20 cellular contexts compared by ENCODE assay signal in the genomic region with DNA sequence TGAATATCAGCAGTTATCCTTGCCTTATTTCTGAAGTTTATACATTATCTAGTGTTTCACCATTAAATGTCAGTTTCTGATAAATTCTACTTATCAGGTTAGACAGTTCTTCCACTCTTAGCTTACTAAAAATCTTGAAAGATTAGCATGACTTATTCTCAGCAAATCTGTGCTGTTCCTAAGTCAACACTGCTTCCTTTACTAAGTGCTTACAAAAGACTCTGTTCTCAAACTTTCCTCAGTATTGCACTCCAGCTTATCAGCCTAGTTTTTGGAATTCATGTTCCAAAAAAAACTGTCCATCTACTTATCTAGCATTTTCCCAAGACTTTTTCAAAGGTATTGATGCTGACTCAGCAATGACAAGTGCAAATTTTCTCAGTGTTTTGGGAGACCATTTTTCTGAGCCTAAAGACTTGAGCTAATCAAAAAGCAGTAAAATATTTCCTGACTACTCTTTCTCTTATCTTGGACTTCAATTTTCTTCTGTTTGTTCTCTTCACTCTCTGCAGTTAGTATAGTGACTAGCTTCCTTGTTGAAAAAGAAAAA.
DNase-seq lines count a peak whose midpoint lies in the region; ATAC-seq, FAIRE-seq and TF ChIP-seq lines count a peak whose summit lies in the region.
"Had no signal": no experiment of that assay in that cellular context is flagged by ENCODE, and none has a peak within 500 bp of the region (broad histone marks: within the 10 kb centered on the region; RNA-seq: fewer than 3 reads in every experiment).

No MANE protein-coding gene starts in this region.

- H3K9ac ChIP-seq in IMR-90 (ENCODE audit: low read depth, low read length), result no peak overlapping the region
- no peak overlapping the region for H3K9ac ChIP-seq in K562 (ENCODE audit: insufficient read depth in 1 of 2, low read depth in 2 of 2, low read length in 2 of 2)
- no peak overlapping the region for H3K9ac ChIP-seq in Karpas-422 (ENCODE audit: low read length)
- H3K9ac ChIP-seq: BLaER1 had no signal

- H3K27me3 ChIP-seq in IMR-90 (ENCODE audit: control insufficient read depth, insufficient read depth, low read length) (peaks cover 27% of the 10 kb centered on the region), K562 (ENCODE audit: control insufficient read depth in 2 of 2, insufficient read depth in 2 of 2, low read length in 2 of 2) (peaks cover 9 to 15% of the 10 kb centered on the region in 2 experiments; a peak in 3 of 5 replicates), left lung (peaks cover 0 to 21% of the 10 kb centered on the region in 2 donors), Karpas-422 (ENCODE audit: low read length) (no peaks in the 10 kb centered on the region)
- H3K27me3 ChIP-seq: BLaER1 had no signal

- no peak for TF ChIP-seq POLR2A in A549 (IDR thresholded peaks at IDR 0.05; ENCODE audit: low read length)
- no peak for TF ChIP-seq POLR2A in IMR-90 (IDR thresholded peaks at IDR 0.05; ENCODE audit: low read depth, low read length)
- no peak for TF ChIP-seq POLR2A in K562 (conservative IDR thresholded peaks at IDR 0.05)

- TF ChIP-seq EP300 in A549 (IDR thresholded peaks at IDR 0.05), result no peak
- TF ChIP-seq EP300 in K562 (IDR thresholded peaks at IDR 0.05; ENCODE audit: low read length), result no peak

- no peak overlapping the region for H3K14ac ChIP-seq in IMR-90 (replicated peaks; ENCODE audit: low read depth, low read length)

- no peak overlapping the region for H3K56ac ChIP-seq in IMR-90 (ENCODE audit: extremely low read depth, insufficient read depth, low read length)

- H3K27ac ChIP-seq in A549 (no peak overlapping the region), IMR-90 (ENCODE audit: insufficient read depth, low read length) (no peak overlapping the region), K562 (ENCODE audit: extremely low read depth, low read depth, low read length) (no peak overlapping the region), left lung (no peak overlapping the region), Karpas-422 (ENCODE audit: low read length) (no peak overlapping the region)
- H3K27ac ChIP-seq: BLaER1, C4-2B had no signal

- no peak overlapping the region for H4K91ac ChIP-seq in IMR-90 (ENCODE audit: insufficient read depth, low read depth, low read length)

- ATAC-seq in A549 (no peak), IMR-90 (ENCODE audit: low read depth) (no peak), K562 (no peak), left lung (peak; percentile 71)
- ATAC-seq: CD8-positive, alpha-beta T cell; GM23338 had no signal

- H3K4ac ChIP-seq in IMR-90 (ENCODE audit: low read depth, low read length), result no peak overlapping the region

- H4K20me1 ChIP-seq in IMR-90 (ENCODE audit: insufficient read depth, low read length), result no peaks in the 10 kb centered on the region
- no peaks in the 10 kb centered on the region for H4K20me1 ChIP-seq in K562 (replicated peaks; ENCODE audit: control insufficient read depth, insufficient read depth, low read length)
- H4K20me1 ChIP-seq in Karpas-422 (ENCODE audit: insufficient read depth, low read depth, low read length), result no peaks in the 10 kb centered on the region
- H4K20me1 ChIP-seq: BLaER1 had no signal

- H4K8ac ChIP-seq in IMR-90 (ENCODE audit: low read depth in 2 of 2, low read length in 2 of 2), result no peak overlapping the region

- H4K5ac ChIP-seq in IMR-90 (ENCODE audit: low read depth, low read length), result no peak overlapping the region

- no peak overlapping the region for H2AK5ac ChIP-seq in IMR-90 (ENCODE audit: low read depth, low read length)

- H2AK9ac ChIP-seq in IMR-90 (replicated peaks; ENCODE audit: low read depth, low read length, poor library complexity), result no peak overlapping the region

- no peak overlapping the region for H2BK15ac ChIP-seq in IMR-90 (ENCODE audit: low read depth, low read length)

- CTCF ChIA-PET in A549 (lab: Yijun Ruan, JAX), result interaction anchor here (1.0 to 2.0 kb wide), 4 partner anchors 8 to 62 kb away, joined by 3 to 4 read pairs (median 4); no protein-coding TSS in a partner anchor
- CTCF ChIA-PET in IMR-90 (lab: Yijun Ruan, JAX), result no interaction called here
- CTCF ChIA-PET in K562 (lab: Yijun Ruan, JAX; ENCODE audit: low intra/inter-chr PET ratio), result no interaction called here

- H3K4me1 ChIP-seq in A549 (no peaks in the 10 kb centered on the region), IMR-90 (ENCODE audit: control insufficient read depth, insufficient read depth, low read length) (no peaks in the 10 kb centered on the region), K562 (replicated peaks in 1 of 2; ENCODE audit: control insufficient read depth in 2 of 2, insufficient read depth in 2 of 2, low read length in 2 of 2) (no peaks in the 10 kb centered on the region), left lung (no peaks in the 10 kb centered on the region), Karpas-422 (ENCODE audit: low read length) (peaks cover 5% of the 10 kb centered on the region)

- H3K18ac ChIP-seq in IMR-90 (ENCODE audit: low read depth, low read length), result no peak overlapping the region

- in situ Hi-C loops in IMR-90 (cut with MboI; ENCODE audit: low sequenced_read_pairs) (no loop called here), K562 (cut with MboI) (no loop called here)

- TF ChIP-seq RAD21 in A549 (conservative IDR thresholded peaks at IDR 0.05 in 1 of 2, IDR thresholded peaks at IDR 0.05 in 1 of 2) (no peak), IMR-90 (IDR thresholded peaks at IDR 0.05; ENCODE audit: low read length) (no peak), K562 (CRISPR knock-in tag; conservative IDR thresholded peaks at IDR 0.05 in 1 of 2, IDR thresholded peaks at IDR 0.05 in 1 of 2) (no peak)

- H3K4me2 ChIP-seq in A549 (no peak overlapping the region), IMR-90 (ENCODE audit: low read depth, low read length) (no peak overlapping the region), K562 (ENCODE audit: insufficient read depth, low read length) (no peak overlapping the region), Karpas-422 (ENCODE audit: low read depth, low read length, poor library complexity, severe bottlenecking) (no peak overlapping the region)
- H3K4me2 ChIP-seq: BLaER1, GM23338 had no signal

- H3K9me2 ChIP-seq in Karpas-422 (replicated peaks; ENCODE audit: insufficient read depth, low read length), result no peaks in the 10 kb centered on the region

- H3K4me3 ChIP-seq in A549 (no peak overlapping the region), IMR-90 (ENCODE audit: insufficient read depth, low read depth, low read length) (no peak overlapping the region), K562 (no peak overlapping the region), left lung (no peak overlapping the region), Karpas-422 (ENCODE audit: low read length) (no peak overlapping the region)
- H3K4me3 ChIP-seq: BLaER1, GM23338, HAP-1 had no signal

- H2BK120ac ChIP-seq in IMR-90 (ENCODE audit: low read depth, low read length), result no peak overlapping the region

- TF ChIP-seq CTCF in A549 (IDR thresholded peaks at IDR 0.05), result no peak
- no peak for TF ChIP-seq CTCF in IMR-90 (conservative IDR thresholded peaks at IDR 0.05; ENCODE audit: low read depth, low read length)
- TF ChIP-seq CTCF in K562 (IDR thresholded peaks at IDR 0.05 in 2 of 3, conservative IDR thresholded peaks at IDR 0.05 in 1 of 3; ENCODE audit: insufficient read depth in 2 of 3, low read depth in 1 of 3, low read length in 3 of 3), result no peak
- no peak for TF ChIP-seq CTCF in left lung (IDR thresholded peaks at IDR 0.05)

- H2BK20ac ChIP-seq in IMR-90 (ENCODE audit: low read depth, low read length), result no peak overlapping the region

- POLR2A ChIA-PET in A549 (lab: Yijun Ruan, JAX) (no interaction called here), IMR-90 (lab: Charles Lee; ENCODE audit: unreplicated experiment) (no interaction called here), K562 (lab: Yijun Ruan, JAX) (no interaction called here)

- no peaks in the 10 kb centered on the region for H3K79me1 ChIP-seq in IMR-90 (ENCODE audit: low read depth in 1 of 2, low read length in 2 of 2)

- H2BK5ac ChIP-seq in IMR-90 (ENCODE audit: low read depth, low read length, poor library complexity, severe bottlenecking), result no peak overlapping the region

- dilution Hi-C loops in IMR-90 (cut with HindIII; ENCODE audit: low sequenced_read_pairs, unreplicated experiment), result no loop called here

- BruUV-seq in IMR-90 (replicated peaks; lab: Mats Ljungman, UMichigan) (no TSS peak), K562 (replicated peaks; lab: Mats Ljungman, UMichigan) (no TSS peak)

- H3K9me1 ChIP-seq in IMR-90 (ENCODE audit: insufficient read depth, low read length), result no peaks in the 10 kb centered on the region
- no peaks in the 10 kb centered on the region for H3K9me1 ChIP-seq in K562 (ENCODE audit: control insufficient read depth, insufficient read depth, low read length)

- intact Hi-C loops in IMR-90 (cut with micrococcal nuclease), result no loop called here
- intact Hi-C loops in K562 (cut with micrococcal nuclease), result loop anchor here (10.0 kb wide), 1 partner anchor 373 kb away; a partner anchor contains a TSS
- intact Hi-C loops in left lung (cut with DNase I), result no loop called here

- FAIRE-seq in A549 (lab: Jason Lieb, UNC), result no peak
- no peak for FAIRE-seq in K562 (lab: Jason Lieb, UNC)
- FAIRE-seq: G401.6, GM19239, H54 had no signal

- DNase-seq in A549 (ENCODE audit: low read depth in 1 of 2, low spot score in 1 of 2) (no peak), IMR-90 (no peak), K562 (ENCODE audit: extremely low read depth in 1 of 4, low spot score in 3 of 4) (no peak), left lung (no peak), Karpas-422 (no peak), T-helper 2 cell (no peak), T1000 (lab: John Stamatoyannopoulos, UW) (no peak)
- DNase-seq: Caco-2; CD4-positive, CD25-positive, alpha-beta regulatory T cell; CD8-positive, alpha-beta T cell; DMS153; DND-41; HFFc6 had no signal

- H2AFZ ChIP-seq in IMR-90 (replicated peaks; ENCODE audit: low read length, poor library complexity), result no peak overlapping the region
- no peak overlapping the region for H2AFZ ChIP-seq in K562 (ENCODE audit: low read depth, low read length)
- no peak overlapping the region for H2AFZ ChIP-seq in Karpas-422 (ENCODE audit: low read length)
- H2AFZ ChIP-seq: GM23338 had no signal

- no peaks in the 10 kb centered on the region for H3K36me3 ChIP-seq in IMR-90 (ENCODE audit: control insufficient read depth, insufficient read depth, low read length)
- H3K36me3 ChIP-seq in K562 (ENCODE audit: control insufficient read depth, insufficient read depth, low read length), result no peaks in the 10 kb centered on the region
- H3K36me3 ChIP-seq in left lung, result no peaks in the 10 kb centered on the region
- H3K36me3 ChIP-seq in Karpas-422 (ENCODE audit: insufficient read depth, low read length), result no peaks in the 10 kb centered on the region
- H3K36me3 ChIP-seq: BLaER1, HAP-1 had no signal

- H3K79me2 ChIP-seq in K562 (ENCODE audit: control insufficient read depth, insufficient read depth, low read length), result no peaks in the 10 kb centered on the region
- no peaks in the 10 kb centered on the region for H3K79me2 ChIP-seq in Karpas-422 (ENCODE audit: low read length)

- no peaks in the 10 kb centered on the region for H3K9me3 ChIP-seq in A549
- H3K9me3 ChIP-seq in IMR-90 (ENCODE audit: control insufficient read depth, insufficient read depth, low read length), result no peaks in the 10 kb centered on the region
- H3K9me3 ChIP-seq in K562 (replicated peaks; ENCODE audit: control insufficient read depth, insufficient read depth, low read depth, low read length), result no peaks in the 10 kb centered on the region
- no peaks in the 10 kb centered on the region for H3K9me3 ChIP-seq in left lung
- no peaks in the 10 kb centered on the region for H3K9me3 ChIP-seq in Karpas-422 (ENCODE audit: low read length)
- H3K9me3 ChIP-seq: BLaER1, Caco-2, HAP-1 had no signal

- H3K23ac ChIP-seq in IMR-90 (ENCODE audit: low read depth, low read length), result no peak overlapping the region
